ENCODE assay signal across 8 cellular contexts in the genomic region with DNA sequence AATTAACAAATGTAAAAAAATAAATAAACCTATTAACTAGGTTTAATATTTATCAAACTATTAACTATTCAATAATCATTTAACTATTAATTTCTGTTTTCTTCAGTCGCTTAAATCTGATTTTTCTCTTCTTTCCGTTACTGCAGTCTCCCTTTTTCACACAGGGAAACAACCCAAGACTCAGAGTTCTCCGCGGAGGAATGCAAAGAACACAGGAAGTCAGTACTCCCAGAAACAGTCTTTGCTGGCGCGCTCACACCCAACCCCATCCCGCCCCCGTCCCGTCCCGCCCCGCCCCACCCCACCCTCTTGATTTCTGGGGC. TPM values are rescaled to one million over a fixed set of nuclear protein-coding genes. Genes with fewer than 3 reads are reported as not detected.
DNase-seq lines count a peak whose midpoint lies in the region; ATAC-seq, FAIRE-seq and TF ChIP-seq lines count a peak whose summit lies in the region.

No MANE protein-coding gene starts in this region.

- no peak for FAIRE-seq in D721Med (lab: Jason Lieb, UNC)

- H3K9me2 ChIP-seq in Loucy (replicated peaks; ENCODE audit: low read depth, low read length) (no peaks in the 10 kb centered on the region), neural cell (ENCODE audit: insufficient read depth, low read length) (no peaks in the 10 kb centered on the region)

- H3K27ac ChIP-seq in duodenal mucosa (ENCODE audit: low read depth, low read length), result peak overlapping the region; percentile 69
- peak overlapping the region; percentile 60 for H3K27ac ChIP-seq in neural cell (ENCODE audit: low read length)

- H3K9me3 ChIP-seq in Loucy (ENCODE audit: insufficient read depth, low read depth, low read length) (no peaks in the 10 kb centered on the region), duodenal mucosa (ENCODE audit: control insufficient read depth in 1 of 2, low read length in 2 of 2) (no peaks in the 10 kb centered on the region), neural cell (ENCODE audit: low read length) (no peaks in the 10 kb centered on the region)

- DNase-seq in BJ (ENCODE audit: low read depth) (no peak), AG20443 (ENCODE audit: low spot score) (no peak), NCI-H2227 treated with DMSO at 0.1 percent for 48 hours (lab: John Stamatoyannopoulos, UW) (no peak), D721Med (ENCODE audit: insufficient read length, low spot score) (no peak)

- CTCF ChIA-PET in BJ (lab: Yijun Ruan, JAX), result interaction anchor here (4.3 kb wide), 1 partner anchor 18 kb away, joined by 37 read pairs; no protein-coding TSS in a partner anchor

- H3K27me3 ChIP-seq in BJ (ENCODE audit: control insufficient read depth, insufficient read depth, low read length), result no peaks in the 10 kb centered on the region
- H3K27me3 ChIP-seq in Loucy (ENCODE audit: insufficient read depth, low read length, poor library complexity, severe bottlenecking), result no peaks in the 10 kb centered on the region
- H3K27me3 ChIP-seq in duodenal mucosa (ENCODE audit: control insufficient read depth in 1 of 2, insufficient read depth in 2 of 2, low read length in 2 of 2), result no peaks in the 10 kb centered on the region
- H3K27me3 ChIP-seq in neural cell (ENCODE audit: insufficient read depth, low read depth, low read length), result no peaks in the 10 kb centered on the region

- H3K9ac ChIP-seq in Loucy (ENCODE audit: low read depth, low read length, poor library complexity, severe bottlenecking), result peak overlapping the region; percentile 84
- peak overlapping the region; percentile 40 to 44 for H3K9ac ChIP-seq in duodenal mucosa (ENCODE audit: low read depth in 1 of 2, low read length in 2 of 2)
- peak overlapping the region; percentile 24 for H3K9ac ChIP-seq in neural cell (ENCODE audit: low read length)

- TF ChIP-seq CTCF in BJ (IDR thresholded peaks at IDR 0.05; ENCODE audit: insufficient read depth, low read depth, low read length) (no peak), Loucy (conservative IDR thresholded peaks at IDR 0.05; ENCODE audit: low read length) (no peak), neural cell (IDR thresholded peaks at IDR 0.05; ENCODE audit: poor library complexity, severe bottlenecking) (no peak), D721Med (IDR thresholded peaks at IDR 0.05; ENCODE audit: insufficient read depth, missing control alignments) (no peak)

- H3K79me2 ChIP-seq in Loucy (ENCODE audit: insufficient read depth, low read length) (peaks cover 35% of the 10 kb centered on the region), neural cell (replicated peaks; ENCODE audit: insufficient read depth, low read length) (peaks cover 22% of the 10 kb centered on the region)

- H4K20me1 ChIP-seq in Loucy (ENCODE audit: insufficient read depth, low read length, poor library complexity, severe bottlenecking), result peaks cover 13% of the 10 kb centered on the region
- H4K20me1 ChIP-seq in neural cell (ENCODE audit: insufficient read depth), result no peaks in the 10 kb centered on the region

- H2AFZ ChIP-seq in Loucy (ENCODE audit: low read length) (peak overlapping the region; percentile 45; the same call in 1 of the 2 replicates), neural cell (ENCODE audit: low read depth, low read length) (peak overlapping the region; percentile 82)

- no peak for ATAC-seq in GM21737 (IDR thresholded peaks at IDR 0.05; ENCODE audit: unreplicated experiment)

- peaks cover 3% of the 10 kb centered on the region; the same call in 1 of the 2 replicates for H3K36me3 ChIP-seq in BJ (ENCODE audit: control insufficient read depth, insufficient read depth, low read length)
- H3K36me3 ChIP-seq in Loucy (ENCODE audit: insufficient read depth, low read length), result peaks cover 16% of the 10 kb centered on the region
- peaks cover 7 to 21% of the 10 kb centered on the region in 2 donors for H3K36me3 ChIP-seq in duodenal mucosa (ENCODE audit: control insufficient read depth in 1 of 2, insufficient read depth in 2 of 2, low read length in 2 of 2)
- peaks cover 3% of the 10 kb centered on the region for H3K36me3 ChIP-seq in neural cell (ENCODE audit: insufficient read depth, low read length)

- H3K4me2 ChIP-seq in Loucy (ENCODE audit: low read depth, low read length, poor library complexity, severe bottlenecking) (peak overlapping the region; percentile 73), neural cell (ENCODE audit: low read length) (peak overlapping the region; percentile 41)

- H3F3A ChIP-seq in Loucy (ENCODE audit: low read depth), result no peaks in the 10 kb centered on the region
- H3F3A ChIP-seq in neural cell (ENCODE audit: insufficient read depth, low read length, poor library complexity, severe bottlenecking), result no peaks in the 10 kb centered on the region

- TF ChIP-seq RAD21 in neural cell (conservative IDR thresholded peaks at IDR 0.05), result no peak

- POLR2A ChIA-PET in BJ (lab: Charles Lee), result no interaction called here

- H3K4me1 ChIP-seq in Loucy (ENCODE audit: insufficient read depth, low read length, poor library complexity, severe bottlenecking), result peaks cover 28% of the 10 kb centered on the region
- H3K4me1 ChIP-seq in duodenal mucosa (ENCODE audit: control insufficient read depth in 1 of 2, insufficient read depth in 2 of 2, low read length in 2 of 2), result peaks cover 24 to 26% of the 10 kb centered on the region in 2 donors

- H3K4me3 ChIP-seq in BJ (ENCODE audit: low read depth, low read length) (peak overlapping the region; percentile 24), Loucy (ENCODE audit: low read length, poor library complexity, severe bottlenecking) (peak overlapping the region; percentile 85), duodenal mucosa (ENCODE audit: low read depth in 1 of 2, low read length in 2 of 2) (peak overlapping the region; percentile 50 to 100), neural cell (ENCODE audit: low read length) (peak overlapping the region; percentile 88)

- TF ChIP-seq EP300 in neural cell (conservative IDR thresholded peaks at IDR 0.05; ENCODE audit: poor library complexity, severe bottlenecking), result no peak

TF ChIP-seq in neural cell, 6 proteins besides CTCF, POLR2A, EP300 and RAD21:
- no peak for TF ChIP-seq REST (IDR thresholded peaks at IDR 0.05; ENCODE audit: borderline replicate concordance)
- no peak for TF ChIP-seq POLR2AphosphoS5 (IDR thresholded peaks at IDR 0.05)
- no peak for TF ChIP-seq EZH2 (IDR thresholded peaks at IDR 0.05; ENCODE audit: borderline replicate concordance, insufficient read depth, low read length, poor library complexity, severe bottlenecking)
- no peak for TF ChIP-seq TAF1 (IDR thresholded peaks at IDR 0.05; ENCODE audit: low read depth)
- TF ChIP-seq SMC3 (conservative IDR thresholded peaks at IDR 0.05; ENCODE audit: poor library complexity), result no peak
- TF ChIP-seq MXI1 (conservative IDR thresholded peaks at IDR 0.05; ENCODE audit: poor library complexity, severe bottlenecking), result no peak
TF ChIP-seq in neural cell: peak in this region for 0.

RNA-seq across cellular contexts. Expression of gene METTL17, which starts 0.4 kb away (rescaled TPM):
- polyA plus RNA-seq in BJ (2011; rRNA removed), result 49.8 and 56.2 TPM in 2 replicates
- 20.6 and 28.4 TPM in 2 replicates for polyA minus RNA-seq in BJ (2011; rRNA and poly(A)+ RNA removed)
- polyA plus RNA-seq in neural cell, result 231 and 281 TPM in 2 replicates
- polyA minus RNA-seq in neural cell, result 61.1 and 66.8 TPM in 2 replicates

RNA-seq across cellular contexts. Expression of gene SLC39A2, which starts 9.7 kb away (rescaled TPM):
- polyA plus RNA-seq in BJ (2011; rRNA removed) (not detected in 2 replicates), neural cell (not detected in 2 replicates)
- polyA minus RNA-seq in BJ (2011; rRNA and poly(A)+ RNA removed), result not detected in 2 replicates
- polyA minus RNA-seq in neural cell, result not detected in 2 replicates

RNA-seq across cellular contexts. Expression of gene RNASE2, which starts 34.1 kb away (rescaled TPM):
- not detected in 2 replicates for polyA plus RNA-seq in BJ (2011; rRNA removed)
- not detected in 2 replicates for polyA minus RNA-seq in BJ (2011; rRNA and poly(A)+ RNA removed)
- polyA plus RNA-seq in neural cell, result 0.68 TPM in 1 of 2 replicates, not detected in the other
- polyA minus RNA-seq in neural cell, result not detected in 2 replicates

RNA-seq across cellular contexts. Expression of gene NDRG2, which starts 35.4 kb away (rescaled TPM):
- polyA plus RNA-seq in BJ (2011; rRNA removed) (0.83 and 1.1 TPM in 2 replicates), neural cell (30.8 and 43.3 TPM in 2 replicates)
- 0.43 and 0.46 TPM in 2 replicates for polyA minus RNA-seq in BJ (2011; rRNA and poly(A)+ RNA removed)
- polyA minus RNA-seq in neural cell, result 26.3 and 27.3 TPM in 2 replicates

RNA-seq across cellular contexts. Expression of gene TPPP2, which starts 40.6 kb away (rescaled TPM):
- polyA plus RNA-seq in BJ (2011; rRNA removed) (not detected in 2 replicates), neural cell (not detected in 2 replicates)
- polyA minus RNA-seq in BJ (2011; rRNA and poly(A)+ RNA removed), result not detected in 2 replicates
- polyA minus RNA-seq in neural cell, result not detected in 2 replicates

Comparison
In these comparisons a context has a peak if more than half of its experiments do, and no peak if none do; other contexts are left out.
1. H3K4me3 ChIP-seq: peak in every context shown above with its lines; median percentile 88 in neural cell; 85 in Loucy; 75 in duodenal mucosa; 24 in BJ.
2. H3K9ac ChIP-seq: peak in every context shown above with its lines; median percentile 84 in Loucy; 42 in duodenal mucosa; 24 in neural cell.